ENCODE assay signal across 8 cellular contexts in genomic region chr17:41786227-41787020, GRCh38. TPM values are rescaled to one million over a fixed set of nuclear protein-coding genes. Genes with fewer than 3 reads are reported as not detected.
DNase-seq lines count a peak whose midpoint lies in the region; FAIRE-seq and TF ChIP-seq lines count a peak whose summit lies in the region.

Gene JUP (minus strand): TSS chr17:41786711. CDS start chr17:41771854, 14,857 bp downstream.

- 0 out of 3 replicates have a peak, but pooled peaks of 1 of the 2 experiments have one; percentile 54 for TF ChIP-seq EP300 in H1 (IDR thresholded peaks at IDR 0.05; ENCODE audit: borderline replicate concordance in 1 of 2, low read depth in 2 of 2, low read length in 2 of 2)

- peaks cover 10% of the 10 kb centered on the region for H3K79me1 ChIP-seq in H1 (ENCODE audit: low read depth, low read length)

- peaks cover 0 to 28% of the 10 kb centered on the region in 2 experiments; a peak in 3 of 4 replicates for H3K79me2 ChIP-seq in H1 (ENCODE audit: control insufficient read depth in 1 of 2, insufficient read depth in 2 of 2, low read length in 2 of 2)

- H4K91ac ChIP-seq in H1 (replicated peaks; ENCODE audit: insufficient read length, low read length) = peak within 1 kb of the TSS; percentile 85

- H3K4me1 ChIP-seq in H1 (replicated peaks in 1 of 4; ENCODE audit: control insufficient read depth in 3 of 4, insufficient read depth in 4 of 4, low read length in 3 of 4) = peaks cover 2 to 19% (median 14%) of the 10 kb centered on the region in 4 experiments

- DNase-seq in AG08396 (ENCODE audit: low spot score) (peak; percentile 98), GM19238 (ENCODE audit: insufficient read length, low spot score) (peak; percentile 94), HT-29 (ENCODE audit: low spot score) (peak; percentile 99), NOMO-1 (lab: John Stamatoyannopoulos, UW; ENCODE audit: unreplicated experiment in 2 of 2) (peak; percentile 94 to 96), H1 (ENCODE audit: low read depth in 1 of 2, low spot score in 2 of 2) (peak; percentile 100), medulla oblongata (ENCODE audit: extremely low spot score) (peak; percentile 100)
- peak; percentile 59 for DNase-seq in activated CD8-positive, alpha-beta memory T cell treated with anti-CD3 and anti-CD28 coated beads, Interleukin-2, amount 50 U/mL, for 1 hour (ENCODE audit: extremely low read depth)
- DNase-seq in stimulated activated CD4-positive, alpha-beta T cell treated with anti-CD3 and anti-CD28 coated beads, TNF-alpha, amount 100 ng/mL, for 48 hours (ENCODE audit: low read depth in 3 of 3) = peak; percentile 82 to 94 (median 90)

- H2BK15ac ChIP-seq in H1 (ENCODE audit: low read length) = peak within 1 kb of the TSS; percentile 29

- peaks cover 0 to 5% of the 10 kb centered on the region in 2 experiments for H4K20me1 ChIP-seq in H1 (replicated peaks in 1 of 2; ENCODE audit: control insufficient read depth in 1 of 2, insufficient read depth in 2 of 2, low read length in 2 of 2)

- peak; percentile 26 to 52; a peak in 3 of 4 replicates for TF ChIP-seq RAD21 in H1 (IDR thresholded peaks at IDR 0.05 in 1 of 2, conservative IDR thresholded peaks at IDR 0.05 in 1 of 2; ENCODE audit: low read depth in 2 of 2, low read length in 2 of 2)

- H3K36me3 ChIP-seq in H1 (ENCODE audit: control insufficient read depth in 2 of 4, insufficient read depth in 4 of 4, low read length in 3 of 4) = no peaks in the 10 kb centered on the region

- peak within 1 kb of the TSS; percentile 71; the same call in 1 of the 2 replicates for H2BK12ac ChIP-seq in H1 (ENCODE audit: low read depth, low read length)

- peak within 1 kb of the TSS; percentile 70 for H3K27ac ChIP-seq in H1 (ENCODE audit: low read depth, low read length)

- peak within 1 kb of the TSS; percentile 52 for H3K56ac ChIP-seq in H1 (replicated peaks; ENCODE audit: insufficient read length, low read depth, low read length)

- POLR2A ChIA-PET in H1 (lab: Charles Lee; ENCODE audit: partially characterized antibody) = interaction anchor here (0.6 to 9.3 kb wide), 30 partner anchors 8 to 1566 kb away, joined by 3 to 84 read pairs (median 6); partner anchors contain the start of genes ACLY, EIF1, FKBP10 and HAP1

- H3K4me2 ChIP-seq in H1 (ENCODE audit: insufficient read depth in 1 of 2, low read depth in 2 of 2, low read length in 2 of 2) = peak within 1 kb of the TSS; percentile 89 to 97

- H3K14ac ChIP-seq in H1 (ENCODE audit: insufficient read length) = no peak within 1 kb of the TSS

- H3K4me3 ChIP-seq in H1 (ENCODE audit: extremely low read depth in 1 of 4, insufficient read depth in 2 of 4, low read depth in 3 of 4, low read length in 4 of 4) = peak within 1 kb of the TSS; percentile 64 to 80 (median 72)

- H2BK5ac ChIP-seq in H1 (ENCODE audit: low read depth, low read length) = 0 out of 2 replicates have a peak within 1 kb of the TSS, but pooled peaks have one; percentile 20

- FAIRE-seq in H1 (lab: Jason Lieb, UNC) = no peak

- peak within 1 kb of the TSS; percentile 64 for H3K18ac ChIP-seq in H1 (ENCODE audit: extremely low read depth, low read length)

- H3K23ac ChIP-seq in H1 (ENCODE audit: insufficient read length) = no peak within 1 kb of the TSS

- TF ChIP-seq POLR2A in H1 (IDR thresholded peaks at IDR 0.05; ENCODE audit: control extremely low read depth in 1 of 2, low read depth in 2 of 2, low read length in 2 of 2) = peak; percentile 70 to 84

- H4K5ac ChIP-seq in H1 (ENCODE audit: insufficient read length, low read depth, low read length) = peak within 1 kb of the TSS; percentile 80

- H3K4ac ChIP-seq in H1 (replicated peaks; ENCODE audit: insufficient read length, low read depth, low read length) = no peak within 1 kb of the TSS

- H3K27me3 ChIP-seq in H1 (replicated peaks in 1 of 4; ENCODE audit: control insufficient read depth in 3 of 4, extremely low read depth in 1 of 4, insufficient read depth in 3 of 4, low read length in 3 of 4) = no peaks in the 10 kb centered on the region

- H2AFZ ChIP-seq in H1 (ENCODE audit: low read length) = no peak within 1 kb of the TSS

- no peaks in the 10 kb centered on the region for H3K9me3 ChIP-seq in H1 (ENCODE audit: insufficient read depth in 2 of 2, low read depth in 1 of 2, low read length in 1 of 2)

- peak within 1 kb of the TSS; percentile 86; the same call in 1 of the 2 replicates for H4K8ac ChIP-seq in H1 (ENCODE audit: extremely low read depth, insufficient read depth, low read length)

- peak; percentile 71 to 78 (median 76) for TF ChIP-seq CTCF in H1 (IDR thresholded peaks at IDR 0.05; ENCODE audit: control extremely low read depth in 1 of 3, insufficient read depth in 1 of 3, low read depth in 1 of 3, low read length in 3 of 3)

- H2AK5ac ChIP-seq in H1 (ENCODE audit: low read depth, low read length) = no peak within 1 kb of the TSS

- peak within 1 kb of the TSS; percentile 63 to 71 (median 71) for H3K9ac ChIP-seq in H1 (replicated peaks in 1 of 4; ENCODE audit: extremely low read depth in 1 of 4, low read depth in 3 of 4, low read length in 3 of 4)

- 0 out of 2 replicates have a peak within 1 kb of the TSS, but pooled peaks have one; percentile 34 for H2BK20ac ChIP-seq in H1 (ENCODE audit: low read length)

- no peak within 1 kb of the TSS for H2BK120ac ChIP-seq in H1 (replicated peaks; ENCODE audit: low read depth, low read length)

- H3K23me2 ChIP-seq in H1 (ENCODE audit: low read depth, low read length) = peaks cover 16% of the 10 kb centered on the region

- CTCF ChIA-PET in H1 (lab: Charles Lee; ENCODE audit: partially characterized antibody) = interaction anchor here (0.6 to 7.0 kb wide), 39 partner anchors 9 to 1593 kb away, joined by 3 to 149 read pairs (median 5); partner anchors contain the start of genes EIF1, FKBP10 and P3H4

- 1% methylated on average over 70 of the region's 79 CpGs; no CpG with 5 or more reads in 1 of the 2 experiments for WGBS in H1 (ENCODE audit: extremely low coverage in 1 of 2, insufficient coverage in 1 of 2, insufficient read length in 1 of 2, insufficient replicate concordance in 2 of 2, low coverage in 1 of 2, low lambda C conversion rate in 2 of 2, missing lambda C conversion rate in 1 of 2), 2 experiments

TF ChIP-seq in H1, 55 proteins besides CTCF, POLR2A, EP300 and RAD21 (continues in another document):
- no peak for TF ChIP-seq BRCA1 (IDR thresholded peaks at IDR 0.05; ENCODE audit: low read depth, low read length)
- 0 out of 2 replicates have a peak, but pooled peaks have one; percentile 15 for TF ChIP-seq TCF12 (IDR thresholded peaks at IDR 0.05; ENCODE audit: low read depth, low read length)
- peak; percentile 63 for TF ChIP-seq KDM4A (IDR thresholded peaks at IDR 0.05; ENCODE audit: low read depth, low read length, severe bottlenecking)
- no peak for TF ChIP-seq RFX5 (IDR thresholded peaks at IDR 0.05; ENCODE audit: borderline replicate concordance, low read depth, low read length)
- no peak for TF ChIP-seq HDAC6 (IDR thresholded peaks at IDR 0.05; ENCODE audit: low read depth, low read length)
- no peak for TF ChIP-seq SIRT6 (IDR thresholded peaks at IDR 0.05; ENCODE audit: low read length)
- no peak for TF ChIP-seq POU5F1 (IDR thresholded peaks at IDR 0.05; ENCODE audit: low read depth, low read length)
- TF ChIP-seq YY1 (IDR thresholded peaks at IDR 0.05; ENCODE audit: low read depth, low read length) = peak; percentile 64; the same call in 1 of the 2 replicates
- no peak for TF ChIP-seq GABPA (IDR thresholded peaks at IDR 0.05; ENCODE audit: borderline replicate concordance, insufficient read depth, low read length)
- no peak for TF ChIP-seq BCL11A (IDR thresholded peaks at IDR 0.05; ENCODE audit: low read depth in 2 of 2, low read length in 2 of 2)
- no peak for TF ChIP-seq CREB1 (IDR thresholded peaks at IDR 0.05)
- TF ChIP-seq KDM5A (IDR thresholded peaks at IDR 0.05; ENCODE audit: low read length) = no peak
- TF ChIP-seq SP2 (IDR thresholded peaks at IDR 0.05; ENCODE audit: low read length) = peak; percentile 93
- TF ChIP-seq EGR1 (IDR thresholded peaks at IDR 0.05; ENCODE audit: borderline replicate concordance, low read depth, low read length) = no peak
- TF ChIP-seq TAF1 (IDR thresholded peaks at IDR 0.05; ENCODE audit: low read depth, low read length) = peak; percentile 80
- no peak for TF ChIP-seq EZH2 (IDR thresholded peaks at IDR 0.05; ENCODE audit: low read depth, low read length, severe bottlenecking)
- no peak for TF ChIP-seq ATF3 (IDR thresholded peaks at IDR 0.05; ENCODE audit: insufficient read depth, low read depth, low read length)
- peak; percentile 67; the same call in 1 of the 2 replicates for TF ChIP-seq POLR2AphosphoS5 (IDR thresholded peaks at IDR 0.05; ENCODE audit: low read depth, low read length)
- TF ChIP-seq SIN3A (conservative IDR thresholded peaks at IDR 0.05 in 1 of 2, IDR thresholded peaks at IDR 0.05 in 1 of 2; ENCODE audit: low read depth in 1 of 2, low read length in 2 of 2) = peak in 1 of 2 experiments; percentile 57; a peak in 1 of 4 replicates

RNA-seq across cellular contexts. Expression of gene JUP, which starts in this region (rescaled TPM):
- 477 and 498 TPM in 2 replicates for total RNA-seq in HT-29 (2014; rRNA removed; shearing (Covaris generic))
- total RNA-seq in H1 (2021; fragmentation: NEBNext Ultra II Directional; extraction: Animal tissue kit (Norgen Biotek cat#: 25700)) = 98.6 and 102 TPM in 2 replicates
- polyA plus RNA-seq in H1 (2011; rRNA removed) = 62.8 and 125 TPM in 2 replicates
- 34.7 TPM for polyA plus RNA-seq in H1 (2011; cell fraction: cytosol; rRNA removed)
- polyA plus RNA-seq in H1 (2011; cell fraction: nucleus; rRNA removed) = 89.8 TPM
- 68.9 to 108 TPM (median 102 TPM) in 4 replicates for polyA plus RNA-seq in H1 (2012, experiment 1 of 2)
- polyA plus RNA-seq in H1 (2012, experiment 2 of 2) = 109 TPM
- 70.1 TPM for polyA plus RNA-seq in H1 (2013, experiment 1 of 2)
- polyA plus RNA-seq in H1 (2013, experiment 2 of 2) = 65.1 TPM
- polyA minus RNA-seq in H1 (2011; rRNA and poly(A)+ RNA removed) = 44.2 and 46.8 TPM in 2 replicates
- 76.7 TPM for polyA minus RNA-seq in H1 (2011; cell fraction: cytosol; rRNA and poly(A)+ RNA removed)
- 48.4 TPM for polyA minus RNA-seq in H1 (2011; cell fraction: nucleus; rRNA and poly(A)+ RNA removed)

Comparison
In these comparisons a context has a peak if more than half of its experiments do, and no peak if none do; other contexts are left out.
1. Peak in every context shown above with its lines: DNase-seq, H3K4me3 ChIP-seq and H3K27ac ChIP-seq.